14 cellular contexts compared by ENCODE assay signal in genomic region chr16:69938981-69939820, GRCh38.
"Had no signal": no experiment of that assay in that cellular context is flagged by ENCODE, and none has a peak within 500 bp of the region (broad histone marks: within the 10 kb centered on the region; RNA-seq: fewer than 3 reads in every experiment).

No MANE protein-coding gene starts in this region.

- DNase-seq: activated CD4-positive, alpha-beta T cell treated with anti-CD3 and anti-CD28 coated beads, Interleukin-2, amount 10 ng/mL, durations not matched to agents 24 days and 14 days; activated CD4-positive, CD25-positive, alpha-beta regulatory T cell; activated naive CD4-positive, alpha-beta T cell treated with anti-CD3 and anti-CD28 coated beads for 36 hours; activated naive CD8-positive, alpha-beta T cell treated with anti-CD3 and anti-CD28 coated beads, Interleukin-2, amount 50 U/mL, for 24 hours; activated T-cell treated with anti-CD3 and anti-CD28 coated beads, Interleukin-2, amount 50 U/mL, for 1 hour; erythroblast; islet precursor cell; natural killer cell; nucleus accumbens; small intestine had no signal

- H3K27me3 ChIP-seq: dorsolateral prefrontal cortex, right atrium auricular region, suprapubic skin had no signal

- H3K4me1 ChIP-seq: right atrium auricular region, suprapubic skin had no signal

- H3K9me3 ChIP-seq: right atrium auricular region, suprapubic skin had no signal

- ATAC-seq: activated naive CD8-positive, alpha-beta T cell treated with anti-CD3 and anti-CD28 coated beads, Interleukin-2, amount 50 U/mL, for 24 hours; left lobe of liver; natural killer cell had no signal

- H3K27ac ChIP-seq: dorsolateral prefrontal cortex, right atrium auricular region, suprapubic skin had no signal

- H3K4me3 ChIP-seq: dorsolateral prefrontal cortex, right atrium auricular region, suprapubic skin had no signal
